In the genomic region with DNA sequence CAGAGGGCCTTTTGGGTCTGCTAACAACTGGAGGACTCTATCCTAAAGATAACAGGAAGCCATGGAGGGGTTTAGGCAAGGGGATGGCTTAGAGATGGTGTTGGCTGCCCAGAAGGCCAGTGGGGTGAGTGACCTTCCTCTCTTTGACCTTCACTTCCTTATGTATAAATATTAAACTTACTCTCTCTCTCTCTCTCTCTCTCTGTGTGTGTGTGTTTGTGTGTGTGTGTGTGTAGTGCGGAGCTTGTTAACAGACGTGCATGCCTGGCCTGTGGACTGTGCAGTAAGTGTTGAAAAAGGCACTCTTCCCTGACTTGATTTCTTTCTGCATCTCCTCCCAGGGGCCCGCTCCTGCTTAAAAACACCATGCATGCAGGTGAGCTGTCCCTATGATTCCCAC, we compare ENCODE assay signal across 22 cellular contexts. TPM values are rescaled to one million over a fixed set of nuclear protein-coding genes. Genes with fewer than 3 reads are reported as not detected.
"Had no signal": no experiment of that assay in that cellular context is flagged by ENCODE, and none has a peak within 500 bp of the region (broad histone marks: within the 10 kb centered on the region; RNA-seq: fewer than 3 reads in every experiment).

No MANE protein-coding gene starts in this region.

- H3K4me1 ChIP-seq: adrenal gland had no signal

- H3K36me3 Mint-ChIP-seq: activated naive CD8-positive, alpha-beta T cell treated with anti-CD3 and anti-CD28 coated beads, Interleukin-2, amount 10 ng/mL, durations not matched to agents 7 days and 5 days had no signal

- DNase-seq: activated CD4-positive, alpha-beta T cell treated with anti-CD3 and anti-CD28 coated beads for 4 hours; activated CD8-positive, alpha-beta memory T cell treated with anti-CD3 and anti-CD28 coated beads, Interleukin-2, amount 50 U/mL, for 48 hours; activated CD8-positive, alpha-beta T cell treated with anti-CD3 and anti-CD28 coated beads, Interleukin-2, amount 10 ng/mL, durations not matched to agents 7 days and 5 days; activated naive CD4-positive, alpha-beta T cell treated with anti-CD3 and anti-CD28 coated beads, Interleukin-2, amount 50 U/mL, for 16 hours; activated naive CD8-positive, alpha-beta T cell treated with anti-CD3 and anti-CD28 coated beads, Interleukin-2, amount 10 ng/mL, durations not matched to agents 7 days and 5 days; activated T-cell treated with anti-CD3 and anti-CD28 coated beads, Interleukin-2, amount 50 U/mL, for 1 hour; adrenal gland; anterior cingulate cortex; cerebellar nuclear complex; Karpas-422; MM.1S; NCI-H1436; NCI-H1694 treated with DMSO at 0.1 percent for 48 hours; NCI-H2081; NCI-H510A treated with DMSO at 0.1 percent for 48 hours; PC-3; SHP77 treated with DMSO at 0.1 percent for 48 hours; T-helper 1 cell; WERI-Rb-1 had no signal

- H3K4me3 Mint-ChIP-seq: activated CD8-positive, alpha-beta T cell treated with anti-CD3 and anti-CD28 coated beads, Interleukin-2, amount 10 ng/mL, durations not matched to agents 7 days and 5 days; activated naive CD8-positive, alpha-beta T cell treated with anti-CD3 and anti-CD28 coated beads, Interleukin-2, amount 10 ng/mL, durations not matched to agents 7 days and 5 days had no signal

- H3K4me1 Mint-ChIP-seq: activated naive CD8-positive, alpha-beta T cell treated with anti-CD3 and anti-CD28 coated beads, Interleukin-2, amount 10 ng/mL, durations not matched to agents 7 days and 5 days had no signal

- H3K9me3 ChIP-seq: adrenal gland had no signal

- ATAC-seq: activated CD4-positive, CD25-positive, alpha-beta regulatory T cell treated with anti-CD3 and anti-CD28 coated beads, Interleukin-2, amount 50 U/mL, for 24 hours; activated CD8-positive, alpha-beta T cell treated with anti-CD3 and anti-CD28 coated beads, Interleukin-2, amount 10 ng/mL, durations not matched to agents 7 days and 5 days; PC-3 had no signal

- H3K9me3 Mint-ChIP-seq: activated naive CD8-positive, alpha-beta T cell treated with anti-CD3 and anti-CD28 coated beads, Interleukin-2, amount 10 ng/mL, durations not matched to agents 7 days and 5 days had no signal

- H3K27ac Mint-ChIP-seq: activated CD8-positive, alpha-beta T cell treated with anti-CD3 and anti-CD28 coated beads, Interleukin-2, amount 10 ng/mL, durations not matched to agents 7 days and 5 days; activated naive CD8-positive, alpha-beta T cell treated with anti-CD3 and anti-CD28 coated beads, Interleukin-2, amount 10 ng/mL, durations not matched to agents 7 days and 5 days had no signal

- H3K36me3 ChIP-seq: adrenal gland, WERI-Rb-1 had no signal

- H3K4me3 ChIP-seq: adrenal gland had no signal

RNA-seq across cellular contexts. Expression of a gene that starts 10.0 kb away (rescaled TPM):
- total RNA-seq: activated CD8-positive, alpha-beta T cell treated with anti-CD3 and anti-CD28 coated beads, Interleukin-2, amount 10 ng/mL, durations not matched to agents 7 days and 5 days; PC-3 had no signal

RNA-seq across cellular contexts. Expression of a gene that starts 28.3 kb away (rescaled TPM):
- total RNA-seq: activated CD8-positive, alpha-beta T cell treated with anti-CD3 and anti-CD28 coated beads, Interleukin-2, amount 10 ng/mL, durations not matched to agents 7 days and 5 days; activated naive CD8-positive, alpha-beta T cell treated with anti-CD3 and anti-CD28 coated beads, Interleukin-2, amount 10 ng/mL, durations not matched to agents 7 days and 5 days; PC-3; SK-MEL-5; T-helper 2 cell treated with Interferon-gamma antibody and Interleukin-4, amounts not matched to agents 100 ng/mL and 5 ng/mL, for 36 hours had no signal
